ENCODE assay signal across 12 cellular contexts in the genomic region with DNA sequence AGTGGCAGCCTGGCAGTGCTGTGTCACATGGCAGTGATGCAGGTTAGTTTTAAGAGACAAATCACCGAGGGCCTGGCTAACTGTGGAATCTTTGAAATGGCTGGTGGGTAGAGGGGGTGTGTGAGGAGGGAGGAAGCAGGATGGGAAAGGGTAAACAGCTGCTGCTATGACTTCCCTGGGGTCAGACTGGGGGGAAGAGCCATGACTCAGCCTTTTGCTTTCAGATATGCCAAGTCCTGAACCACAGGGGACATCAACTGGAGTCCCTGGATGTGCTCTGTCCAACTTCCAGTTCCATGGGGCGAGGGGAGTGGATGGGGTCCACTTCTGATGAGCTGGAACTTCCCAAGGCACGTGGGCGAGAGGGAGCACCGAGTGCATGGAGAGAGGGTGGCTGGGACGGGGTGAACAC.
DNase-seq lines count a peak whose midpoint lies in the region; ATAC-seq and TF ChIP-seq lines count a peak whose summit lies in the region.
"Had no signal": no experiment of that assay in that cellular context is flagged by ENCODE, and none has a peak within 500 bp of the region (broad histone marks: within the 10 kb centered on the region; RNA-seq: fewer than 3 reads in every experiment).

No MANE protein-coding gene starts in this region.

- no peaks in the 10 kb centered on the region for H3K79me2 ChIP-seq in ACC112 (ENCODE audit: control insufficient read depth, insufficient read depth, low read length, unreplicated experiment)
- no peaks in the 10 kb centered on the region for H3K79me2 ChIP-seq in neural progenitor cell (ENCODE audit: low read depth)

- H3K36me3 ChIP-seq in ACC112 (ENCODE audit: insufficient read depth, low read length) (no peaks in the 10 kb centered on the region), left lung (no peaks in the 10 kb centered on the region), neural progenitor cell (no peaks in the 10 kb centered on the region)
- H3K36me3 ChIP-seq: upper lobe of left lung had no signal

- no peak for TF ChIP-seq CTCF in astrocyte of the spinal cord (IDR thresholded peaks at IDR 0.05; ENCODE audit: low read depth, low read length)
- no peak for TF ChIP-seq CTCF in left lung (IDR thresholded peaks at IDR 0.05)
- no peak for TF ChIP-seq CTCF in neural progenitor cell (IDR thresholded peaks at IDR 0.05)

- no peaks in the 10 kb centered on the region for H3F3A ChIP-seq in neural progenitor cell (ENCODE audit: low read depth)

- peaks cover 10% of the 10 kb centered on the region for H3K4me1 Mint-ChIP-seq in T-helper 17 cell
- H3K4me1 Mint-ChIP-seq in neural progenitor cell = peaks cover 36% of the 10 kb centered on the region

- no peaks in the 10 kb centered on the region for H4K20me1 ChIP-seq in neural progenitor cell (ENCODE audit: low read depth)

- peak overlapping the region; percentile 78 for H3K27ac ChIP-seq in ACC112 (ENCODE audit: low read depth, low read length)
- peak overlapping the region; percentile 20 to 64 for H3K27ac ChIP-seq in left lung
- H3K27ac ChIP-seq in neural progenitor cell = no peak overlapping the region
- H3K27ac ChIP-seq: upper lobe of left lung had no signal

- H2AFZ ChIP-seq in ACC112 (ENCODE audit: low read length, unreplicated experiment) (no peak overlapping the region), neural progenitor cell (replicated peaks) (no peak overlapping the region)

- DNase-seq in H4 (ENCODE audit: low spot score) (peak; percentile 76), astrocyte of the spinal cord (ENCODE audit: low read depth, low spot score) (peak; percentile 48), left lung (no peak), NCI-H2196 treated with DMSO at 0.1 percent for 48 hours (lab: John Stamatoyannopoulos, UW; ENCODE audit: unreplicated experiment) (no peak), T-helper 17 cell (no peak), germinal center (ENCODE audit: low spot score) (no peak), neural progenitor cell (ENCODE audit: low spot score) (no peak)
- DNase-seq: amniotic stem cell; NCI-H526; stimulated activated CD4-positive, alpha-beta T cell treated with anti-CD3 and anti-CD28 coated beads, Interleukin-2, amount 100 ng/mL, for 48 hours; upper lobe of left lung had no signal

- ATAC-seq in left lung = peak; percentile 13
- ATAC-seq in T-helper 17 cell = no peak

- H3K9me3 Mint-ChIP-seq in neural progenitor cell = no peaks in the 10 kb centered on the region

- H3K4me3 Mint-ChIP-seq in T-helper 17 cell (no peak overlapping the region), neural progenitor cell (no peak overlapping the region)

- H3K27me3 Mint-ChIP-seq in T-helper 17 cell = peaks cover 48% of the 10 kb centered on the region
- H3K27me3 Mint-ChIP-seq in neural progenitor cell (ENCODE audit: insufficient read depth, low read depth) = peaks cover 4% of the 10 kb centered on the region

- H3K36me3 Mint-ChIP-seq in T-helper 17 cell (ENCODE audit: low read depth) = peaks cover 5% of the 10 kb centered on the region
- H3K36me3 Mint-ChIP-seq in neural progenitor cell = peaks cover 2% of the 10 kb centered on the region

- intact Hi-C loops in left lung (cut with DNase I) = no loop called here

- in situ Hi-C loops in astrocyte of the spinal cord (cut with HindIII; ENCODE audit: low sequenced_read_pairs) = no loop called here

- H3K4me2 ChIP-seq in neural progenitor cell = no peak overlapping the region

- no peak overlapping the region for H3K9ac ChIP-seq in neural progenitor cell

- H3K4me3 ChIP-seq in ACC112 (ENCODE audit: low read depth, low read length) = no peak overlapping the region
- H3K4me3 ChIP-seq in astrocyte of the spinal cord (ENCODE audit: low read depth, low read length) = no peak overlapping the region
- no peak overlapping the region for H3K4me3 ChIP-seq in left lung
- H3K4me3 ChIP-seq in neural progenitor cell = no peak overlapping the region
- H3K4me3 ChIP-seq: upper lobe of left lung had no signal

- H3K27me3 ChIP-seq in ACC112 (ENCODE audit: insufficient read depth, low read length) = no peaks in the 10 kb centered on the region
- H3K27me3 ChIP-seq in left lung = no peaks in the 10 kb centered on the region
- no peaks in the 10 kb centered on the region for H3K27me3 ChIP-seq in neural progenitor cell
- H3K27me3 ChIP-seq: upper lobe of left lung had no signal

- H3K4me1 ChIP-seq in ACC112 (ENCODE audit: control insufficient read depth, insufficient read depth, low read length, unreplicated experiment) (peaks cover 32% of the 10 kb centered on the region), left lung (peaks cover 6 to 12% of the 10 kb centered on the region in 2 donors), neural progenitor cell (peaks cover 5% of the 10 kb centered on the region)

- H3K9me3 ChIP-seq in left lung (no peaks in the 10 kb centered on the region), T-helper 17 cell (ENCODE audit: control insufficient read depth, low read length, poor library complexity, severe bottlenecking) (no peaks in the 10 kb centered on the region), neural progenitor cell (ENCODE audit: low read depth) (no peaks in the 10 kb centered on the region)
- H3K9me3 ChIP-seq: upper lobe of left lung had no signal

- H3K27ac Mint-ChIP-seq in T-helper 17 cell (no peak overlapping the region), neural progenitor cell (no peak overlapping the region)

Comparison
In these comparisons a context has a peak if more than half of its experiments do, and no peak if none do; other contexts are left out.
1. DNase-seq: peak in H4 (single experiment) and astrocyte of the spinal cord (single experiment); none in left lung (0 of 2), NCI-H2196 treated with DMSO at 0.1 percent for 48 hours (single experiment), T-helper 17 cell (0 of 3), germinal center (single experiment) and neural progenitor cell (single experiment).